In the genomic region with DNA sequence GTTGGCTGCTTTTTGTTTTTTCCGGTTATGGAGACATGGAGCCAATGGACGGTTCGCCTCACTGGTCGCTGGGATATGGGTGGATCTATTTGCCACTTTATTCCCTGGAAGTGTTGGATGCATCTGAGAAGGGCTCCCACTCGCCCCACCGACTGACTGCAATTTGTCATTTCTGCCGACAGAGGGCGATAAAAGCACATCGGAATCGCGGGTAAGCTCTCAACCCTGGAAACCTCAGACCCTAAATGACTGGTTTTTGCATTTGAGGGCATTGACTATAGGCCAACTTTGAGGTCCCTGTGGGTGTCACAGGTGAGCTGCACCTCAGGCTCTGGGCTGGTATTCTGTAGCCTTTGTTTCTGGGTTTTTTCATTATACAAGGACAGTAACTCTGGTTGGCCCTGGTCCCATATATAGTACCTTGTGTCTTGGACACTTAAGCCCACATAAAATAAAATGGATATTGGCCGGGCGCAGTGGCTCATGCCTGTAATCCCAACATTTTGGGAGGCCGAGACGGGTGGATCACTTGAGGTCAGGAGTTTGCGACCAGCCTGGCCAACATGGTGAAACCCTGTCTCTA, we compare ENCODE assay signal across 8 cellular contexts. TPM values are rescaled to one million over a fixed set of nuclear protein-coding genes. Genes with fewer than 3 reads are reported as not detected.
DNase-seq lines count a peak whose midpoint lies in the region; ATAC-seq and TF ChIP-seq lines count a peak whose summit lies in the region.

No MANE protein-coding gene starts in this region.

- H3K27me3 Mint-ChIP-seq in effector memory CD8-positive, alpha-beta T cell = peaks cover 29 to 49% of the 10 kb centered on the region in 2 donors

- H3K27ac Mint-ChIP-seq in effector memory CD8-positive, alpha-beta T cell = no peak overlapping the region

- no peaks in the 10 kb centered on the region for H3K9me3 ChIP-seq in A673 (ENCODE audit: low read depth, low read length, poor library complexity, severe bottlenecking)

- no TSS peak for BruUV-seq in A673 (replicated peaks; lab: Mats Ljungman, UMichigan)

- no peaks in the 10 kb centered on the region for H3K36me3 ChIP-seq in A673 (ENCODE audit: insufficient read depth, low read length, poor library complexity, severe bottlenecking)

- ATAC-seq in effector memory CD8-positive, alpha-beta T cell (replicated peaks) = peak; percentile 35
- ATAC-seq in HG02678 (IDR thresholded peaks at IDR 0.05; ENCODE audit: unreplicated experiment) = no peak

- no peaks in the 10 kb centered on the region for H3K36me3 Mint-ChIP-seq in effector memory CD8-positive, alpha-beta T cell (ENCODE audit: insufficient read depth)

- CTCF ChIA-PET in A673 (lab: Charles Lee) = interaction anchor here (0.6 to 1.5 kb wide), 4 partner anchors 141 to 1410 kb away, joined by 3 to 7 read pairs (median 5); a partner anchor contains a TSS

- no peaks in the 10 kb centered on the region for H3K9me3 Mint-ChIP-seq in effector memory CD8-positive, alpha-beta T cell

- intact Hi-C loops in A673 (cut with micrococcal nuclease; ENCODE audit: unreplicated experiment) = loop anchor here (10.0 kb wide), 1 partner anchor 274 kb away; no protein-coding TSS in a partner anchor

- peaks cover 0 to 8% of the 10 kb centered on the region in 2 donors for H3K4me1 Mint-ChIP-seq in effector memory CD8-positive, alpha-beta T cell (ENCODE audit: low read depth in 2 of 2)

- H3K27me3 ChIP-seq in A673 (replicated peaks; ENCODE audit: insufficient read depth, low read depth, low read length, poor library complexity) = no peaks in the 10 kb centered on the region

- TF ChIP-seq CTCF in A673 (conservative IDR thresholded peaks at IDR 0.05; ENCODE audit: low read depth, low read length) = peak; percentile 88
- peak; percentile 83 for TF ChIP-seq CTCF in GM12874 (IDR thresholded peaks at IDR 0.05; ENCODE audit: insufficient read depth, low read depth, low read length)

- H3K4me3 Mint-ChIP-seq in effector memory CD8-positive, alpha-beta T cell = no peak overlapping the region

- DNase-seq in A673 (ENCODE audit: low spot score) (peak; percentile 69), NCI-H460 (ENCODE audit: extremely low read depth, low read depth) (peak; percentile 50), myocyte (ENCODE audit: low read depth) (peak; percentile 49), stromal cell of bone marrow (ENCODE audit: low read depth) (peak; percentile 10)
- peak; percentile 58 to 61 for DNase-seq in activated CD4-positive, alpha-beta T cell treated with anti-CD3 and anti-CD28 coated beads, Interleukin-2, amount 50 U/mL, for 48 hours
- peak; percentile 29 to 48 (median 46) for DNase-seq in effector memory CD8-positive, alpha-beta T cell

- H3K4me1 ChIP-seq in A673 (ENCODE audit: insufficient read depth, low read length, poor library complexity, severe bottlenecking) = no peaks in the 10 kb centered on the region

- no peak overlapping the region for H3K4me3 ChIP-seq in A673 (ENCODE audit: low read depth, low read length, poor library complexity, severe bottlenecking)

- POLR2A ChIA-PET in A673 (lab: Charles Lee; ENCODE audit: low non-redundant PET) = no interaction called here

- no peak overlapping the region for H3K27ac ChIP-seq in A673 (ENCODE audit: low read depth, low read length, poor library complexity, severe bottlenecking)

RNA-seq across cellular contexts. Expression of a gene that starts 11.9 kb away (rescaled TPM):
- total RNA-seq in A673 (2021) (not detected in 2 replicates), myocyte (not detected in 2 replicates)
- not detected in 2 replicates for total RNA-seq in NCI-H460 (2014; rRNA removed; shearing (Covaris generic))
- polyA plus RNA-seq in NCI-H460 (2014; cell fraction: nucleus; rRNA removed) = not detected in 2 replicates
- not detected for polyA plus RNA-seq in myocyte (2012)

Comparison
In these comparisons a context has a peak if more than half of its experiments do, and no peak if none do; other contexts are left out.
1. DNase-seq: peak in every context shown above with its lines; median percentile 69 in A673; 60 in activated CD4-positive, alpha-beta T cell treated with anti-CD3 and anti-CD28 coated beads, Interleukin-2, amount 50 U/mL, for 48 hours; 50 in NCI-H460; 49 in myocyte; 46 in effector memory CD8-positive, alpha-beta T cell; 10 in stromal cell of bone marrow.